18 cellular contexts compared by ENCODE assay signal in the genomic region with DNA sequence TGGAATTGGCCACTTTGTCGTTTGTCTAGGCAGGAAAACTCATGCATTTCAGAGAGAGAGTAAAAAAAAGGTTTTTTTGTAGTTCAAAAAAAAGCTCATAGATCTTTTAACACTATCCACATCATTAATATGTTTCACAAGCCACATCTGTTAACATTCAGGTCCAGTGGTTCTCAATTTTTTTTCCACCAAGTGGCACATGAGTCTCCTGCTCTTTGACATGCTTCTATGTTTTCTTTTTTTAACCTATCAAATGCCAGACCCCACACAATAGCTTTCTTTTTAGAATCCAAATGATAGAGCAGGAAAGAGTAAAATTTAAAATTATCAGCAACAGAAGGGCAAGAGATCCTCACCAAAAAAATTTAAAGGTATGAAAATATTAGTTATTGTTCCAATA.
"Had no signal": no experiment of that assay in that cellular context is flagged by ENCODE, and none has a peak within 500 bp of the region (broad histone marks: within the 10 kb centered on the region; RNA-seq: fewer than 3 reads in every experiment).

No MANE protein-coding gene starts in this region.

- H3K9me3 Mint-ChIP-seq: activated B cell treated with CpG ODN at 0.5 μM for 24 hours; activated CD4-positive, alpha-beta memory T cell treated with anti-CD3 and anti-CD28 coated beads for 36 hours; activated T-helper 17 cell treated with anti-CD3 and anti-CD28 coated beads, Interleukin-2, amount 50 U/mL, for 72 hours; stimulated activated naive B cell treated with anti-CD40 and anti-IgM and Interleukin-4, amounts not matched to agents 10 μg/mL and 1 μg/mL and 100 μg/mL, for 72 hours had no signal

- H3K27ac Mint-ChIP-seq: activated B cell treated with CpG ODN at 0.5 μM for 24 hours; activated CD4-positive, alpha-beta memory T cell treated with anti-CD3 and anti-CD28 coated beads for 36 hours; activated CD8-positive, alpha-beta memory T cell treated with anti-CD3 and anti-CD28 coated beads, Interleukin-2, amount 10 ng/mL, durations not matched to agents 7 days and 5 days; activated T-helper 17 cell treated with anti-CD3 and anti-CD28 coated beads, Interleukin-2, amount 50 U/mL, for 72 hours; stimulated activated naive B cell treated with anti-CD40 and anti-IgM and Interleukin-4, amounts not matched to agents 10 μg/mL and 1 μg/mL and 100 μg/mL, for 72 hours had no signal

- H3K4me3 Mint-ChIP-seq: activated B cell treated with CpG ODN at 0.5 μM for 24 hours; activated CD4-positive, alpha-beta memory T cell treated with anti-CD3 and anti-CD28 coated beads for 36 hours; activated CD8-positive, alpha-beta memory T cell treated with anti-CD3 and anti-CD28 coated beads, Interleukin-2, amount 10 ng/mL, durations not matched to agents 7 days and 5 days; activated T-helper 17 cell treated with anti-CD3 and anti-CD28 coated beads, Interleukin-2, amount 50 U/mL, for 72 hours; stimulated activated naive B cell treated with anti-CD40 and anti-IgM and Interleukin-4, amounts not matched to agents 10 μg/mL and 1 μg/mL and 100 μg/mL, for 72 hours had no signal

- H3K27me3 ChIP-seq: ascending aorta, esophagus squamous epithelium, right atrium auricular region had no signal

- H3K36me3 ChIP-seq: prostate gland had no signal

- DNase-seq: activated B cell treated with CpG ODN at 0.5 μM for 24 hours; activated CD4-positive, alpha-beta memory T cell treated with anti-CD3 and anti-CD28 coated beads for 36 hours; activated CD4-positive, alpha-beta T cell treated with anti-CD3 and anti-CD28 coated beads for 4 hours; activated CD8-positive, alpha-beta memory T cell treated with anti-CD3 and anti-CD28 coated beads, Interleukin-2, amount 10 ng/mL, durations not matched to agents 7 days and 5 days; activated naive CD4-positive, alpha-beta T cell; dermis blood vessel endothelial cell; effector memory CD4-positive, alpha-beta T cell; esophagus squamous epithelium; kidney; midbrain; occipital lobe; stimulated activated naive B cell treated with anti-CD40 and anti-IgM and Interleukin-4, amounts not matched to agents 10 μg/mL and 1 μg/mL and 100 μg/mL, for 72 hours; SW 1271 had no signal

- H3K4me3 ChIP-seq: ascending aorta, esophagus squamous epithelium, lung, prostate gland, right atrium auricular region had no signal

- H3K27me3 Mint-ChIP-seq: activated B cell treated with CpG ODN at 0.5 μM for 24 hours; activated CD4-positive, alpha-beta memory T cell treated with anti-CD3 and anti-CD28 coated beads for 36 hours; activated CD8-positive, alpha-beta memory T cell treated with anti-CD3 and anti-CD28 coated beads, Interleukin-2, amount 10 ng/mL, durations not matched to agents 7 days and 5 days; activated T-helper 17 cell treated with anti-CD3 and anti-CD28 coated beads, Interleukin-2, amount 50 U/mL, for 72 hours; stimulated activated naive B cell treated with anti-CD40 and anti-IgM and Interleukin-4, amounts not matched to agents 10 μg/mL and 1 μg/mL and 100 μg/mL, for 72 hours had no signal

- H3K4me1 Mint-ChIP-seq: activated CD8-positive, alpha-beta memory T cell treated with anti-CD3 and anti-CD28 coated beads, Interleukin-2, amount 10 ng/mL, durations not matched to agents 7 days and 5 days; activated T-helper 17 cell treated with anti-CD3 and anti-CD28 coated beads, Interleukin-2, amount 50 U/mL, for 72 hours had no signal

- H3K9me3 ChIP-seq: ascending aorta, esophagus squamous epithelium, prostate gland, right atrium auricular region had no signal

- H3K4me1 ChIP-seq: ascending aorta had no signal

- H3K27ac ChIP-seq: ascending aorta, prostate gland had no signal
